13 cellular contexts compared by ENCODE assay signal in the genomic region with DNA sequence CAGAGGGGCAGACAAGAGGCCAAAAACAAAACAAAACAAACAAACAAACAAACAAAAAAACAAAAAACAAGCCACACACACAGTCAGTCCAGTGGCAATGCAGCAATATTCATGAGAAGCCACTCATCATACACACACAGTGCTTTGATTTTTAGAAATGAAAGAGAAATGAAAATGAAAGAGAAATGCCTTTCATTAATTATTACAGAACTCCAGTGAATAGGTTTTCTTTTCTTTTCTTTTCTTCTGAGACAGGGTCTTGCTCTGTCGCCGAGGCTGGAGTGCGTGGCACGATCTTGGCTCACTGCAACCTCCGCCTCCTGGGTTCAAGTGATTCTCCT. TPM values are rescaled to one million over a fixed set of nuclear protein-coding genes. Genes with fewer than 3 reads are reported as not detected.
DNase-seq lines count a peak whose midpoint lies in the region; ATAC-seq, FAIRE-seq and TF ChIP-seq lines count a peak whose summit lies in the region.
"Had no signal": no experiment of that assay in that cellular context is flagged by ENCODE, and none has a peak within 500 bp of the region (broad histone marks: within the 10 kb centered on the region; RNA-seq: fewer than 3 reads in every experiment).

No MANE protein-coding gene starts in this region.

- peak overlapping the region; percentile 28 for H3K4me2 ChIP-seq in smooth muscle cell

- no peak overlapping the region for H2AFZ ChIP-seq in smooth muscle cell (ENCODE audit: low read depth)

- no peak for TF ChIP-seq POLR2A in GM12891 (IDR thresholded peaks at IDR 0.05; ENCODE audit: low read depth, low read length)

- H3K9me3 ChIP-seq in ascending aorta (no peaks in the 10 kb centered on the region), smooth muscle cell (replicated peaks; ENCODE audit: low read depth) (no peaks in the 10 kb centered on the region)
- H3K9me3 ChIP-seq: SJSA1 had no signal

- H3K27me3 ChIP-seq in ascending aorta (no peaks in the 10 kb centered on the region), smooth muscle cell (ENCODE audit: low read depth) (no peaks in the 10 kb centered on the region)
- H3K27me3 ChIP-seq: SJSA1 had no signal

- intact Hi-C loops in ascending aorta (cut with DNase I): loop anchor here (1.0 to 5.0 kb wide), 2 partner anchors 19 to 34 kb away; no protein-coding TSS in a partner anchor
- intact Hi-C loops in activated CD8-positive, alpha-beta T cell treated with anti-CD3 and anti-CD28 coated beads for 36 hours (cut with micrococcal nuclease): no loop called here

- peaks cover 5% of the 10 kb centered on the region for H3K79me2 ChIP-seq in smooth muscle cell (ENCODE audit: low read depth)

- H3K4me3 ChIP-seq in ascending aorta (no peak overlapping the region), smooth muscle cell (no peak overlapping the region)
- H3K4me3 ChIP-seq: SJSA1 had no signal

- ATAC-seq in GM19372 (IDR thresholded peaks at IDR 0.05; ENCODE audit: low read depth, unreplicated experiment) (peak; percentile 77), HG02759 (IDR thresholded peaks at IDR 0.05; ENCODE audit: unreplicated experiment) (peak; percentile 67)
- no peak for ATAC-seq in activated CD8-positive, alpha-beta T cell treated with anti-CD3 and anti-CD28 coated beads for 36 hours

- DNase-seq in ascending aorta (ENCODE audit: low spot score in 2 of 2) (no peak), smooth muscle cell (lab: John Stamatoyannopoulos, UW; ENCODE audit: unreplicated experiment) (no peak), GM12891 (ENCODE audit: insufficient read length, low spot score) (no peak), NCI-H510A treated with DMSO at 0.1 percent for 48 hours (lab: John Stamatoyannopoulos, UW) (no peak)
- DNase-seq in activated CD8-positive, alpha-beta T cell treated with anti-CD3 and anti-CD28 coated beads for 36 hours: no peak
- DNase-seq: activated gamma-delta T cell treated with Interleukin-2 at 50 U/mL for 16 hours, NCI-H1048 had no signal

- POLR2A ChIA-PET in activated CD8-positive, alpha-beta T cell treated with anti-CD3 and anti-CD28 coated beads for 36 hours (lab: Charles Lee): no interaction called here

- no peak overlapping the region for H3K9ac ChIP-seq in smooth muscle cell (ENCODE audit: low read depth)

- CTCF ChIA-PET in activated CD8-positive, alpha-beta T cell treated with anti-CD3 and anti-CD28 coated beads for 36 hours (lab: Charles Lee): interaction anchor here (1.1 to 1.2 kb wide), 2 partner anchors 29 to 46 kb away, joined by 3 read pairs; no protein-coding TSS in a partner anchor

- H3K9me3 Mint-ChIP-seq in activated CD8-positive, alpha-beta T cell treated with anti-CD3 and anti-CD28 coated beads for 36 hours: no peaks in the 10 kb centered on the region
- H3K9me3 Mint-ChIP-seq: neural crest cell had no signal

- no peaks in the 10 kb centered on the region for H3K36me3 Mint-ChIP-seq in activated CD8-positive, alpha-beta T cell treated with anti-CD3 and anti-CD28 coated beads for 36 hours (ENCODE audit: low read depth)

- H3K4me1 Mint-ChIP-seq in activated CD8-positive, alpha-beta T cell treated with anti-CD3 and anti-CD28 coated beads for 36 hours (ENCODE audit: low read depth): peaks cover 8% of the 10 kb centered on the region

- no peak for TF ChIP-seq CTCF in ascending aorta (IDR thresholded peaks at IDR 0.05)
- no peak for TF ChIP-seq CTCF in smooth muscle cell (IDR thresholded peaks at IDR 0.05; ENCODE audit: borderline replicate concordance, insufficient read depth, poor library complexity, severe bottlenecking)
- TF ChIP-seq CTCF in activated CD8-positive, alpha-beta T cell treated with anti-CD3 and anti-CD28 coated beads for 36 hours (IDR thresholded peaks at IDR 0.05): no peak

- no peaks in the 10 kb centered on the region for H4K20me1 ChIP-seq in smooth muscle cell (ENCODE audit: low read depth)

- 87% methylated on average over 5 of the region's 5 CpGs for WGBS in smooth muscle cell (ENCODE audit: low lambda C conversion rate)

- peak overlapping the region; percentile 5 to 41 for H3K27ac ChIP-seq in ascending aorta
- H3K27ac ChIP-seq in smooth muscle cell (ENCODE audit: low read depth): peak overlapping the region; percentile 36
- H3K27ac ChIP-seq: SJSA1 had no signal

- no peak overlapping the region for H3K4me3 Mint-ChIP-seq in activated CD8-positive, alpha-beta T cell treated with anti-CD3 and anti-CD28 coated beads for 36 hours

- H3F3A ChIP-seq in smooth muscle cell (ENCODE audit: low read depth): peaks cover 12% of the 10 kb centered on the region

- H3K27me3 Mint-ChIP-seq in activated CD8-positive, alpha-beta T cell treated with anti-CD3 and anti-CD28 coated beads for 36 hours: no peaks in the 10 kb centered on the region

- FAIRE-seq in GM12891 (lab: Jason Lieb, UNC): no peak
- FAIRE-seq: H54, islet of Langerhans had no signal

- H3K4me1 ChIP-seq in ascending aorta (peaks cover 4 to 7% of the 10 kb centered on the region in 2 donors), smooth muscle cell (ENCODE audit: low read depth) (peaks cover 8% of the 10 kb centered on the region)

- H3K27ac Mint-ChIP-seq in activated CD8-positive, alpha-beta T cell treated with anti-CD3 and anti-CD28 coated beads for 36 hours: no peak overlapping the region

- H3K36me3 ChIP-seq in ascending aorta: no peaks in the 10 kb centered on the region
- H3K36me3 ChIP-seq in smooth muscle cell (ENCODE audit: low read depth): no peaks in the 10 kb centered on the region

TF ChIP-seq in GM12891, 5 proteins besides CTCF, POLR2A, EP300 and RAD21:
- TF ChIP-seq POLR2AphosphoS5 (IDR thresholded peaks at IDR 0.05; ENCODE audit: low read depth, low read length): no peak
- TF ChIP-seq TAF1 (IDR thresholded peaks at IDR 0.05; ENCODE audit: low read depth, low read length): no peak
- TF ChIP-seq PAX5 (IDR thresholded peaks at IDR 0.05; ENCODE audit: insufficient read depth, low read length, severe bottlenecking): no peak
- no peak for TF ChIP-seq POU2F2 (IDR thresholded peaks at IDR 0.05; ENCODE audit: low read depth, low read length)
- TF ChIP-seq SPI1 (IDR thresholded peaks at IDR 0.05; ENCODE audit: low read depth, low read length): no peak

RNA-seq across cellular contexts. Expression of gene SPRY4, which starts 36.9 kb away (rescaled TPM):
- total RNA-seq in ascending aorta (111 TPM), smooth muscle cell (62.7 and 74.2 TPM in 2 replicates)
- 47.4 and 49.3 TPM in 2 replicates for polyA plus RNA-seq in smooth muscle cell
- polyA plus RNA-seq in GM12891 (2012; ENCODE audit: low read depth, missing spikeins): 1.5 TPM
- 1 to 10 TPM in 1 of 2 experiments, under 1 TPM in 1; 0.90 to 1.0 TPM for total RNA-seq in activated CD8-positive, alpha-beta T cell treated with anti-CD3 and anti-CD28 coated beads for 36 hours

Comparison
In these comparisons a context has a peak if more than half of its experiments do, and no peak if none do; other contexts are left out.
1. RNA of gene SPRY4, which starts 36.9 kb away (total RNA-seq): 111 TPM in ascending aorta (single experiment) and 62.7 to 74.2 TPM in smooth muscle cell; 0.90 to 1.0 TPM in activated CD8-positive, alpha-beta T cell treated with anti-CD3 and anti-CD28 coated beads for 36 hours; every median in the first group is over 10 times any median in the second.